In genomic region chr2:27095427-27095744, GRCh38 we compare ENCODE assay signal across 15 cellular contexts. TPM values are rescaled to one million over a fixed set of nuclear protein-coding genes. Genes with fewer than 3 reads are reported as not detected.
DNase-seq lines count a peak whose midpoint lies in the region; ATAC-seq lines count a peak whose summit lies in the region.
"Had no signal": no experiment of that assay in that cellular context is flagged by ENCODE, and none has a peak within 500 bp of the region (broad histone marks: within the 10 kb centered on the region; RNA-seq: fewer than 3 reads in every experiment).

No MANE protein-coding gene starts in this region.

- no peak for DNase-seq in activated T-cell treated with anti-CD3 and anti-CD28 coated beads, Interleukin-2, amount 50 U/mL, for 72 hours
- DNase-seq in activated T-cell treated with anti-CD3 and anti-CD28 coated beads, Interleukin-2, amount 50 U/mL, for 4 hours = no peak
- no peak for DNase-seq in stimulated activated effector memory CD8-positive, alpha-beta T cell treated with anti-CD3 and anti-CD28 coated beads, Interleukin-12 subunit alpha, Interleukin-12 subunit beta, amount 100 ng/mL, for 72 hours (ENCODE audit: low spot score in 2 of 2)
- no peak for DNase-seq in effector CD8-positive, alpha-beta T cell (lab: John Stamatoyannopoulos, UW)
- DNase-seq: activated CD4-positive, CD25-positive, alpha-beta regulatory T cell treated with anti-CD3 and anti-CD28 coated beads, Interleukin-2, amount 50 U/mL, for 72 hours; activated gamma-delta T cell; hippocampal formation; MG63; NCI-H2029; retina; Right ventricle myocardium superior had no signal

- ATAC-seq in activated T-cell treated with anti-CD3 and anti-CD28 coated beads, Interleukin-2, amount 50 U/mL, for 72 hours (replicated peaks in 1 of 2) = no peak
- ATAC-seq in activated T-cell treated with anti-CD3 and anti-CD28 coated beads, Interleukin-2, amount 50 U/mL, for 4 hours = no peak
- ATAC-seq in stimulated activated effector memory CD8-positive, alpha-beta T cell treated with anti-CD3 and anti-CD28 coated beads, Interleukin-12 subunit alpha, Interleukin-12 subunit beta, amount 100 ng/mL, for 72 hours = no peak
- ATAC-seq in GM18907 (IDR thresholded peaks at IDR 0.05; ENCODE audit: unreplicated experiment) = no peak

- H3K27ac Mint-ChIP-seq in activated T-cell treated with anti-CD3 and anti-CD28 coated beads, Interleukin-2, amount 50 U/mL, for 72 hours = no peak overlapping the region
- H3K27ac Mint-ChIP-seq in dendritic cell treated with granulocyte-macrophage colony-stimulating factor and Interleukin-4, amounts not matched to agents 40 ng/mL and 50 ng/mL, for 4 days = peak overlapping the region; percentile 97
- H3K27ac Mint-ChIP-seq in stimulated activated effector memory CD8-positive, alpha-beta T cell treated with anti-CD3 and anti-CD28 coated beads, Interleukin-12 subunit alpha, Interleukin-12 subunit beta, amount 100 ng/mL, for 72 hours = no peak overlapping the region

- no peaks in the 10 kb centered on the region for H3K9me3 Mint-ChIP-seq in activated T-cell treated with anti-CD3 and anti-CD28 coated beads, Interleukin-2, amount 50 U/mL, for 72 hours
- no peaks in the 10 kb centered on the region for H3K9me3 Mint-ChIP-seq in activated T-cell treated with anti-CD3 and anti-CD28 coated beads, Interleukin-2, amount 50 U/mL, for 4 hours
- H3K9me3 Mint-ChIP-seq in dendritic cell treated with granulocyte-macrophage colony-stimulating factor and Interleukin-4, amounts not matched to agents 40 ng/mL and 50 ng/mL, for 4 days = no peaks in the 10 kb centered on the region
- no peaks in the 10 kb centered on the region for H3K9me3 Mint-ChIP-seq in stimulated activated effector memory CD8-positive, alpha-beta T cell treated with anti-CD3 and anti-CD28 coated beads, Interleukin-12 subunit alpha, Interleukin-12 subunit beta, amount 100 ng/mL, for 72 hours

- no peaks in the 10 kb centered on the region for H3K36me3 Mint-ChIP-seq in activated T-cell treated with anti-CD3 and anti-CD28 coated beads, Interleukin-2, amount 50 U/mL, for 72 hours (ENCODE audit: insufficient read depth in 2 of 2)
- no peaks in the 10 kb centered on the region for H3K36me3 Mint-ChIP-seq in activated T-cell treated with anti-CD3 and anti-CD28 coated beads, Interleukin-2, amount 50 U/mL, for 4 hours (ENCODE audit: insufficient read depth)
- H3K36me3 Mint-ChIP-seq in dendritic cell treated with granulocyte-macrophage colony-stimulating factor and Interleukin-4, amounts not matched to agents 40 ng/mL and 50 ng/mL, for 4 days (ENCODE audit: low read depth) = no peaks in the 10 kb centered on the region
- no peaks in the 10 kb centered on the region for H3K36me3 Mint-ChIP-seq in stimulated activated effector memory CD8-positive, alpha-beta T cell treated with anti-CD3 and anti-CD28 coated beads, Interleukin-12 subunit alpha, Interleukin-12 subunit beta, amount 100 ng/mL, for 72 hours

- H3K4me1 Mint-ChIP-seq in activated T-cell treated with anti-CD3 and anti-CD28 coated beads, Interleukin-2, amount 50 U/mL, for 72 hours (ENCODE audit: low read depth) = peaks cover 16% of the 10 kb centered on the region
- peaks cover 10% of the 10 kb centered on the region for H3K4me1 Mint-ChIP-seq in activated T-cell treated with anti-CD3 and anti-CD28 coated beads, Interleukin-2, amount 50 U/mL, for 4 hours (ENCODE audit: low read depth)
- H3K4me1 Mint-ChIP-seq in dendritic cell treated with granulocyte-macrophage colony-stimulating factor and Interleukin-4, amounts not matched to agents 40 ng/mL and 50 ng/mL, for 4 days (ENCODE audit: low read depth) = peaks cover 23% of the 10 kb centered on the region
- peaks cover 16% of the 10 kb centered on the region for H3K4me1 Mint-ChIP-seq in stimulated activated effector memory CD8-positive, alpha-beta T cell treated with anti-CD3 and anti-CD28 coated beads, Interleukin-12 subunit alpha, Interleukin-12 subunit beta, amount 100 ng/mL, for 72 hours

- intact Hi-C loops in dendritic cell treated with granulocyte-macrophage colony-stimulating factor and Interleukin-4, amounts not matched to agents 40 ng/mL and 50 ng/mL, for 4 days (cut with micrococcal nuclease) = no loop called here

- peak overlapping the region; percentile 54 to 56 for H3K4me3 Mint-ChIP-seq in activated T-cell treated with anti-CD3 and anti-CD28 coated beads, Interleukin-2, amount 50 U/mL, for 72 hours
- no peak overlapping the region for H3K4me3 Mint-ChIP-seq in activated T-cell treated with anti-CD3 and anti-CD28 coated beads, Interleukin-2, amount 50 U/mL, for 4 hours
- peak overlapping the region; percentile 70 for H3K4me3 Mint-ChIP-seq in dendritic cell treated with granulocyte-macrophage colony-stimulating factor and Interleukin-4, amounts not matched to agents 40 ng/mL and 50 ng/mL, for 4 days
- peak overlapping the region; percentile 38 for H3K4me3 Mint-ChIP-seq in stimulated activated effector memory CD8-positive, alpha-beta T cell treated with anti-CD3 and anti-CD28 coated beads, Interleukin-12 subunit alpha, Interleukin-12 subunit beta, amount 100 ng/mL, for 72 hours

- H3K27me3 Mint-ChIP-seq in activated T-cell treated with anti-CD3 and anti-CD28 coated beads, Interleukin-2, amount 50 U/mL, for 72 hours (ENCODE audit: low read depth) = no peaks in the 10 kb centered on the region
- H3K27me3 Mint-ChIP-seq in activated T-cell treated with anti-CD3 and anti-CD28 coated beads, Interleukin-2, amount 50 U/mL, for 4 hours (ENCODE audit: low read depth) = no peaks in the 10 kb centered on the region
- H3K27me3 Mint-ChIP-seq in dendritic cell treated with granulocyte-macrophage colony-stimulating factor and Interleukin-4, amounts not matched to agents 40 ng/mL and 50 ng/mL, for 4 days = no peaks in the 10 kb centered on the region

RNA-seq across cellular contexts. Expression of gene KHK, which starts 8.8 kb away (rescaled TPM):
- total RNA-seq in activated T-cell treated with anti-CD3 and anti-CD28 coated beads, Interleukin-2, amount 50 U/mL, for 72 hours = 10 to 100 TPM; 11.9 to 12.9 TPM
- total RNA-seq in activated T-cell treated with anti-CD3 and anti-CD28 coated beads, Interleukin-2, amount 50 U/mL, for 4 hours = 10 to 100 TPM in 1 of 3 donors, 1 to 10 TPM in 2; 5.2 to 10.7 (median 5.5) TPM

RNA-seq across cellular contexts. Expression of gene EMILIN1, which starts 17.0 kb away (rescaled TPM):
- total RNA-seq in activated T-cell treated with anti-CD3 and anti-CD28 coated beads, Interleukin-2, amount 50 U/mL, for 72 hours = 1 to 10 TPM in 1 of 2 donors, under 1 TPM in 1; 0.36 to 1.0 TPM
- 1 to 10 TPM in 2 of 3 donors, under 1 TPM in 1; 0.76 to 1.4 (median 1.3) TPM for total RNA-seq in activated T-cell treated with anti-CD3 and anti-CD28 coated beads, Interleukin-2, amount 50 U/mL, for 4 hours

RNA-seq across cellular contexts. Expression of gene CGREF1, which starts 23.5 kb away (rescaled TPM):
- total RNA-seq in activated T-cell treated with anti-CD3 and anti-CD28 coated beads, Interleukin-2, amount 50 U/mL, for 72 hours = 1 to 10 TPM in 1 of 2 donors, under 1 TPM in 1; 0.81 to 2.4 TPM
- 1 to 10 TPM; 2.6 to 7.3 (median 2.7) TPM for total RNA-seq in activated T-cell treated with anti-CD3 and anti-CD28 coated beads, Interleukin-2, amount 50 U/mL, for 4 hours

RNA-seq across cellular contexts. Expression of gene OST4, which starts 23.9 kb away (rescaled TPM):
- 100 to 1,000 TPM; 238 to 260 TPM for total RNA-seq in activated T-cell treated with anti-CD3 and anti-CD28 coated beads, Interleukin-2, amount 50 U/mL, for 72 hours
- 100 to 1,000 TPM; 225 to 244 (median 229) TPM for total RNA-seq in activated T-cell treated with anti-CD3 and anti-CD28 coated beads, Interleukin-2, amount 50 U/mL, for 4 hours

RNA-seq across cellular contexts. Expression of gene ABHD1, which starts 28.2 kb away (rescaled TPM):
- under 1 TPM; 0.34 to 0.72 TPM for total RNA-seq in activated T-cell treated with anti-CD3 and anti-CD28 coated beads, Interleukin-2, amount 50 U/mL, for 72 hours
- total RNA-seq in activated T-cell treated with anti-CD3 and anti-CD28 coated beads, Interleukin-2, amount 50 U/mL, for 4 hours = not detected
- total RNA-seq: mesenteric fat pad, vagina had no signal
